In genomic region chr11:109697140-109697843, GRCh38 we compare ENCODE assay signal across 1 cellular context.
TF ChIP-seq lines count a peak whose summit lies in the region.

No MANE protein-coding gene starts in this region.

TF ChIP-seq in IMR-90, 13 proteins besides CTCF, POLR2A, EP300 and RAD21:
- peak; percentile 73 for TF ChIP-seq SMC3 (IDR thresholded peaks at IDR 0.05; ENCODE audit: low read depth, low read length)
- TF ChIP-seq FOS (IDR thresholded peaks at IDR 0.05; ENCODE audit: low read depth, low read length), result no peak
- TF ChIP-seq MAFK (IDR thresholded peaks at IDR 0.05; ENCODE audit: low read depth, low read length), result no peak
